Comparison of ENCODE assay signal across 8 cellular contexts in the genomic region with DNA sequence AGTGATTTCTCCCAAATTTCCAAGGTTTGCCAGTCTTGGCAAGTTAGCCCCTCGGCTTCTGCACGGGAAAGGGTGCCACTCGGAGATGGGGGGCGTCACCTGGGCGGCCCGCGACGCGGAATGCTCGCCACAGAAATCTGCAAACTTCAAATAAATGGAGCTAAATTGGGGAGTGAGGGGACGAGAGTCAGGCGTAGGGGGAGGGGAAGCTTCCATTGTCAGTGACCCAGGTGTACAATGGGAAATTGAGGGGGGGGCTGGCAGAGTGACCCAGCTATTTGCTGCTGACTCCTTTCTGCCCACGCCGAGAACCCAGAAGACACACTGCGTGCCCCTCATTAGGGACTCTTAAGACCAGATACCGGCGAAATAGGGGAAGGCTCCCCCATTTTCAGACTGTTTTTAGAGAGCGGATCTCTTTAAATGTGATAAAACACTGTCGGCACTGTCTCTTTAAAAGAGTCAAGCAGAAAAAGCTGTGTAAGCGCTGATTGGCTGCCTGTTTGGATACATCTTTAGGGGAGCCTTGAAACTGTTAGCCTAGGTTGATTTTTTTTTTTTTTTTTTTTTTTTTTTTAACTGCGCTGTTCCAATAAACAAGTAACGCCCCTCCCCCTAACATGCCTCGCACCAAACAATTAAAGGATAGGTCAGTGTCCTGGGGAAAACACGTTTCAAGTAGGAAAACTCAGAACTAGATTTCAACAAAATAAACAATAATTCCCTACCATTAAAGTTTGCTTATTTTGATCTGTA. TPM values are rescaled to one million over a fixed set of nuclear protein-coding genes. Genes with fewer than 3 reads are reported as not detected.
DNase-seq lines count a peak whose midpoint lies in the region; ATAC-seq, FAIRE-seq and TF ChIP-seq lines count a peak whose summit lies in the region.

No MANE protein-coding gene starts in this region.

- peaks cover 20% of the 10 kb centered on the region for H3K27me3 Mint-ChIP-seq in GM23338 (ENCODE audit: insufficient read depth, low read depth, poor library complexity)

- peaks cover 63% of the 10 kb centered on the region for H3K4me1 Mint-ChIP-seq in GM23338

- H3K79me2 ChIP-seq in GM23338 (replicated peaks; ENCODE audit: insufficient read depth): peaks cover 32% of the 10 kb centered on the region

- H3K4me1 ChIP-seq in GM23338 (ENCODE audit: insufficient read depth) (peaks cover 56% of the 10 kb centered on the region), adipocyte (ENCODE audit: control insufficient read depth, insufficient read depth, low read length) (peaks cover 30% of the 10 kb centered on the region), upper lobe of right lung (peaks cover 34% of the 10 kb centered on the region)

- H2AFZ ChIP-seq in GM23338: no peak overlapping the region

- peak overlapping the region; percentile 64 for H3K9ac ChIP-seq in adipocyte (ENCODE audit: low read length)

- H3K36me3 Mint-ChIP-seq in GM23338 (ENCODE audit: low read depth): peaks cover 25% of the 10 kb centered on the region

- peak overlapping the region; percentile 69 for H3K4me2 ChIP-seq in GM23338

- no peaks in the 10 kb centered on the region for H3K9me2 ChIP-seq in GM23338 (ENCODE audit: insufficient read depth)

- H4K20me1 ChIP-seq in GM23338 (replicated peaks; ENCODE audit: insufficient read depth): peaks cover 22% of the 10 kb centered on the region

- H3K27ac ChIP-seq in GM23338 (ENCODE audit: low read depth) (peak overlapping the region; percentile 93), upper lobe of right lung (peak overlapping the region; percentile 83)

- H3K9me3 ChIP-seq in adipocyte (ENCODE audit: control insufficient read depth, low read length) (no peaks in the 10 kb centered on the region), upper lobe of right lung (no peaks in the 10 kb centered on the region)

- ATAC-seq in GM23338: peak; percentile 8
- peak; percentile 70 for ATAC-seq in upper lobe of right lung

- no peaks in the 10 kb centered on the region for H3K27me3 ChIP-seq in GM23338 (ENCODE audit: insufficient read depth)
- no peaks in the 10 kb centered on the region for H3K27me3 ChIP-seq in adipocyte (replicated peaks; ENCODE audit: control insufficient read depth, insufficient read depth, low read length)
- H3K27me3 ChIP-seq in upper lobe of right lung: no peaks in the 10 kb centered on the region

- peak; percentile 69 for DNase-seq in D721Med (ENCODE audit: insufficient read length, low spot score)
- DNase-seq in GM23338 (ENCODE audit: low spot score): peak; percentile 98
- peak; percentile 86 to 96 (median 94) for DNase-seq in NCI-H1417 (lab: John Stamatoyannopoulos, UW)
- peak; percentile 79 for DNase-seq in SKM-1 treated with dmso at 0.1 percent for 144 hours (lab: John Stamatoyannopoulos, UW; ENCODE audit: unreplicated experiment)
- peak; percentile 97 for DNase-seq in adipocyte (ENCODE audit: low read depth)
- DNase-seq in head of caudate nucleus: peak in 40 of 42 donors; percentile 43 to 89 (median 74)
- DNase-seq in non-pigmented ciliary epithelial cell (ENCODE audit: low read depth): peak; percentile 74
- DNase-seq in upper lobe of right lung: no peak

- FAIRE-seq in D721Med (lab: Jason Lieb, UNC): no peak

- H3K9me3 Mint-ChIP-seq in GM23338: no peaks in the 10 kb centered on the region

- H3K4me3 ChIP-seq in GM23338 (peak overlapping the region; percentile 98), adipocyte (ENCODE audit: low read length) (peak overlapping the region; percentile 89), upper lobe of right lung (peak overlapping the region; percentile 64)

- H3K27ac Mint-ChIP-seq in GM23338: peak overlapping the region; percentile 100

- H3K36me3 ChIP-seq in GM23338 (ENCODE audit: insufficient read depth) (peaks cover 7% of the 10 kb centered on the region), adipocyte (ENCODE audit: control insufficient read depth, insufficient read depth, low read length, severe bottlenecking) (no peaks in the 10 kb centered on the region), upper lobe of right lung (no peaks in the 10 kb centered on the region)

- intact Hi-C loops in head of caudate nucleus (cut with DNase I) (loop anchor here (5.0 to 10.0 kb wide), 2 partner anchors 135 to 203 kb away; a partner anchor contains a TSS), upper lobe of right lung (cut with DNase I) (loop anchor here (5.0 kb wide), 1 partner anchor 80 kb away; no protein-coding TSS in a partner anchor)

- no peaks in the 10 kb centered on the region; the same call in none of the 2 replicates for H3F3A ChIP-seq in GM23338 (replicated peaks; ENCODE audit: low read depth)

- H3K4me3 Mint-ChIP-seq in GM23338: peak overlapping the region; percentile 91

- TF ChIP-seq CTCF in D721Med (IDR thresholded peaks at IDR 0.05; ENCODE audit: insufficient read depth, missing control alignments) (no peak), GM23338 (conservative IDR thresholded peaks at IDR 0.05; ENCODE audit: low read depth in 2 of 2) (no peak), upper lobe of right lung (IDR thresholded peaks at IDR 0.05) (no peak)

TF ChIP-seq in GM23338, 12 proteins besides CTCF, POLR2A, EP300 and RAD21:
- TF ChIP-seq ZNF331 (CRISPR knock-in tag; IDR thresholded peaks at IDR 0.05; ENCODE audit: low read depth): no peak
- TF ChIP-seq CREB1 (CRISPR knock-in tag; IDR thresholded peaks at IDR 0.05; ENCODE audit: low read depth): no peak; the same call in 1 of the 2 replicates

RNA-seq across cellular contexts. Expression of a gene that starts 1.2 kb away (rescaled TPM):
- total RNA-seq in GM23338 (2014; rRNA removed; shearing (Covaris generic)): 47.4 and 59.5 TPM in 2 replicates
- polyA plus RNA-seq in GM23338 (2016; fragmentation: Nextera tagmentation; extraction: Ambion mirVana): 68.6 and 82.3 TPM in 2 replicates
- 40.4 TPM for total RNA-seq in upper lobe of right lung
